Comparison of ENCODE assay signal across 7 cellular contexts in the genomic region with DNA sequence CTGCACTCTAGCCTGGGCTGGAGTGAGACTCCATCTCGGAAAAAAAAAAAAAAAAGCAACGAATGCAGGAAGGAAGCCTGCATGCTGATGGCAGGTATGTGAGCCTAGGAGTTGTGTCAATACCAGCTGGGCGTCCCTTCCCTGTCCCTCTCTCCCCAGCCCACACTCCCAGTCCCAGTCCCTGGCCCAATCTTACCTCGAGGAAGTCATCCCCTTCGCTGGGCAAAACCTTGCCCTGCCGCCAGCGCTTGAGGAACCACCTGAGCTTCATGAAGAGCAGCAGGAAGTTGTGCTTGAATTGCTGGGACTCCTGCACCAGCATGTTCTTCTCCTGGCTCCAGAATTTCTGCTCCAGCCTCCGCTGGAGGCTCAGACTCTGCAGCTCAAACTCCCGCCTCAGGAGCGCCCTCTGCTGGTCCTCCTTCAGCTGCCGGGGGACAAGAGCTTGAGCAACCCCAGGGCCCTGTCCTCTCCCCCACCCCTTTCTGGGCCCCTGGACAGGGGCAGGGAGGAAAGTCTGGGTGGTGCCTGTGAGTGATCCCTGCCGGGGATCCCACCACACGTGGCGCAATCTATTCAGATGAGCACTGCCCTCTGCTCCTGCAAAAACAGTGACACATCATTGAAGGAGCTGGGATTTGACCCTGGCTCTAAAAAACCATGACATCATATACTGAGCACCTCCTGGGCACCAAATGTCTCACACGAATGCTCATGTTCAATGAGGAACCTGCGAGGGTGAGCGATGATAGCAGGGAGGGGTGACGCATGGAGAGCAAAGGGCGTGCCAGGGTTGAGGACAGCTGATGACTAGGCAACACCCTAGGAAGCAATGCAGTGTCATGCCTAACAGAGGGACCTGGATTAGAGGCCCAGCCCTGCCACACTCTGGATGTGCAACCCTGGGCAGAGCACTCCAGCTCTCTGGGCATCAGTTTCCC. TPM values are rescaled to one million over a fixed set of nuclear protein-coding genes. Genes with fewer than 3 reads are reported as not detected.
DNase-seq lines count a peak whose midpoint lies in the region; ATAC-seq and TF ChIP-seq lines count a peak whose summit lies in the region.

No MANE protein-coding gene starts in this region.

- H3K9me3 ChIP-seq in neural progenitor cell (ENCODE audit: low read depth) (no peaks in the 10 kb centered on the region), thoracic aorta (no peaks in the 10 kb centered on the region)

- no peaks in the 10 kb centered on the region for H3K79me2 ChIP-seq in neural progenitor cell (ENCODE audit: low read depth)

- H3K36me3 ChIP-seq in neural progenitor cell (no peaks in the 10 kb centered on the region), thoracic aorta (peaks cover 42% of the 10 kb centered on the region)

- no peak overlapping the region for H3K4me2 ChIP-seq in neural progenitor cell

- H3F3A ChIP-seq in neural progenitor cell (ENCODE audit: low read depth) = peaks cover 3% of the 10 kb centered on the region

- H3K27me3 Mint-ChIP-seq in neural progenitor cell (ENCODE audit: insufficient read depth, low read depth) = no peaks in the 10 kb centered on the region

- H4K20me1 ChIP-seq in neural progenitor cell (ENCODE audit: low read depth) = peaks cover 4% of the 10 kb centered on the region

- no peak overlapping the region for H3K9ac ChIP-seq in neural progenitor cell

- no peaks in the 10 kb centered on the region for H3K4me1 Mint-ChIP-seq in neural progenitor cell

- TF ChIP-seq CTCF in GM13977 (IDR thresholded peaks at IDR 0.05; ENCODE audit: extremely low read depth, insufficient read depth, missing control alignments) (peak; percentile 88), neural progenitor cell (IDR thresholded peaks at IDR 0.05) (peak; percentile 84), thoracic aorta (IDR thresholded peaks at IDR 0.05) (peak; percentile 59)

- no peak overlapping the region for H3K27ac ChIP-seq in neural progenitor cell
- no peak overlapping the region for H3K27ac ChIP-seq in thoracic aorta

- in situ Hi-C loops in GM13977 (cut with MboI; ENCODE audit: low pct_unique_long_range_greater_than_20kb, low sequenced_read_pairs, unreplicated experiment) = no loop called here

- no peak overlapping the region for H3K4me3 Mint-ChIP-seq in neural progenitor cell

- peak; percentile 78 for DNase-seq in GM13977 (ENCODE audit: low spot score)
- peak; percentile 78 for DNase-seq in NOMO-1 treated with DMSO at 0.1 percent for 48 hours (lab: John Stamatoyannopoulos, UW; ENCODE audit: unreplicated experiment)
- DNase-seq in activated CD8-positive, alpha-beta memory T cell treated with anti-CD3 and anti-CD28 coated beads, Interleukin-2, amount 50 U/mL, for 4 hours = peak; percentile 71
- DNase-seq in neural progenitor cell (ENCODE audit: low spot score) = peak; percentile 69
- DNase-seq in thoracic aorta (ENCODE audit: low spot score) = peak; percentile 16

- H3K27me3 ChIP-seq in neural progenitor cell = no peaks in the 10 kb centered on the region
- no peaks in the 10 kb centered on the region for H3K27me3 ChIP-seq in thoracic aorta (replicated peaks; ENCODE audit: insufficient read depth)

- H3K4me1 ChIP-seq in neural progenitor cell (no peaks in the 10 kb centered on the region), thoracic aorta (ENCODE audit: control insufficient read depth in 1 of 2, low read depth in 2 of 2) (peaks cover 0 to 3% of the 10 kb centered on the region in 2 donors)

- no peak overlapping the region for H3K4me3 ChIP-seq in neural progenitor cell
- no peak overlapping the region for H3K4me3 ChIP-seq in thoracic aorta

- no peak overlapping the region for H2AFZ ChIP-seq in neural progenitor cell (replicated peaks)

- H3K36me3 Mint-ChIP-seq in neural progenitor cell = peaks cover 28% of the 10 kb centered on the region

- H3K27ac Mint-ChIP-seq in neural progenitor cell = no peak overlapping the region

- H3K9me3 Mint-ChIP-seq in neural progenitor cell = no peaks in the 10 kb centered on the region

- ATAC-seq in esophagus mucosa (peak; percentile 97), thoracic aorta (ENCODE audit: insufficient number of reproducible peaks, low FRiP score, low read depth) (peak; percentile 49), HG03432 (IDR thresholded peaks at IDR 0.05; ENCODE audit: unreplicated experiment) (no peak)

RNA-seq across cellular contexts. Expression of a gene that starts 35.0 kb away (rescaled TPM):
- total RNA-seq in esophagus mucosa = 8.9 TPM
- total RNA-seq in neural progenitor cell (ENCODE audit: low replicate concordance) = 34.4 and 48.2 TPM in 2 replicates
- total RNA-seq in thoracic aorta = 1 to 10 TPM; 5.6 to 6.1 TPM

Comparison
In these comparisons a context has a peak if more than half of its experiments do, and no peak if none do; other contexts are left out.
1. DNase-seq: peak in every context shown above with its lines; median percentile 78 in GM13977; 78 in NOMO-1 treated with DMSO at 0.1 percent for 48 hours; 71 in activated CD8-positive, alpha-beta memory T cell treated with anti-CD3 and anti-CD28 coated beads, Interleukin-2, amount 50 U/mL, for 4 hours; 69 in neural progenitor cell; 16 in thoracic aorta.